Comparison of ENCODE assay signal across 1 cellular context in genomic region chr1:47708658-47709301, GRCh38.
TF ChIP-seq lines count a peak whose summit lies in the region.

No MANE protein-coding gene starts in this region.

TF ChIP-seq in GM23338, 12 proteins besides CTCF, POLR2A, EP300 and RAD21 (continued from another document):
- TF ChIP-seq REST (IDR thresholded peaks at IDR 0.05; ENCODE audit: unreplicated experiment) (no peak), ETS1 (IDR thresholded peaks at IDR 0.05) (no peak), EZH2phosphoT487 (IDR thresholded peaks at IDR 0.05; ENCODE audit: unreplicated experiment) (peak; percentile 74)
